9 cellular contexts compared by ENCODE assay signal in genomic region chr1:44294588-44295007, GRCh38.
DNase-seq lines count a peak whose midpoint lies in the region; ATAC-seq and TF ChIP-seq lines count a peak whose summit lies in the region.
"Had no signal": no experiment of that assay in that cellular context is flagged by ENCODE, and none has a peak within 500 bp of the region (broad histone marks: within the 10 kb centered on the region; RNA-seq: fewer than 3 reads in every experiment).

No MANE protein-coding gene starts in this region.

- no peaks in the 10 kb centered on the region for H3K9me3 Mint-ChIP-seq in H9
- H3K9me3 Mint-ChIP-seq in stimulated activated effector memory CD8-positive, alpha-beta T cell treated with anti-CD3 and anti-CD28 coated beads, Interleukin-12 subunit alpha, Interleukin-12 subunit beta, amount 100 ng/mL, for 72 hours, result no peaks in the 10 kb centered on the region
- no peaks in the 10 kb centered on the region for H3K9me3 Mint-ChIP-seq in activated T-helper 2 cell treated with anti-CD3 and anti-CD28 coated beads, Interferon-gamma antibody, Interleukin-2, Interleukin-4, amounts not matched to agents 10 μg/mL and 5 μg/mL and 100 μg/mL, durations not matched to agents 14 hours and 24 hours and 36 hours

- no peak overlapping the region for H2AK5ac ChIP-seq in H9 (ENCODE audit: insufficient read length, low read length)

- peaks cover 11 to 25% (median 25%) of the 10 kb centered on the region in 3 experiments; a peak in 6 of 7 replicates for H3K36me3 Mint-ChIP-seq in H9 (ENCODE audit: insufficient read depth in 1 of 3, low read depth in 3 of 3)
- H3K36me3 Mint-ChIP-seq in stimulated activated effector memory CD8-positive, alpha-beta T cell treated with anti-CD3 and anti-CD28 coated beads, Interleukin-12 subunit alpha, Interleukin-12 subunit beta, amount 100 ng/mL, for 72 hours, result peaks cover 11% of the 10 kb centered on the region
- peaks cover 14% of the 10 kb centered on the region for H3K36me3 Mint-ChIP-seq in activated T-helper 2 cell treated with anti-CD3 and anti-CD28 coated beads, Interferon-gamma antibody, Interleukin-2, Interleukin-4, amounts not matched to agents 10 μg/mL and 5 μg/mL and 100 μg/mL, durations not matched to agents 14 hours and 24 hours and 36 hours (ENCODE audit: low read depth)

- no peak overlapping the region for H2AFZ ChIP-seq in H9 (ENCODE audit: low read length)

- no peaks in the 10 kb centered on the region for H3K9me3 ChIP-seq in H9 (ENCODE audit: control insufficient read depth, low read depth, low read length)
- H3K9me3 ChIP-seq in cardiac muscle cell (ENCODE audit: low read depth), result no peaks in the 10 kb centered on the region
- H3K9me3 ChIP-seq: neutrophil had no signal

- H4K5ac ChIP-seq in H9 (ENCODE audit: insufficient read length, low read depth, low read length), result no peak overlapping the region

- no peak overlapping the region for H3T11ph ChIP-seq in H9 (ENCODE audit: low read length)

- H3K4me2 ChIP-seq in H9 (ENCODE audit: insufficient read depth, insufficient read length, low read length), result no peak overlapping the region

- H2BK5ac ChIP-seq in H9 (ENCODE audit: insufficient read length, low read length), result no peak overlapping the region

- H2BK120ac ChIP-seq in H9 (ENCODE audit: low read depth, low read length, poor library complexity, severe bottlenecking), result no peak overlapping the region

- H3K4me3 Mint-ChIP-seq in H9, result no peak overlapping the region
- no peak overlapping the region for H3K4me3 Mint-ChIP-seq in stimulated activated effector memory CD8-positive, alpha-beta T cell treated with anti-CD3 and anti-CD28 coated beads, Interleukin-12 subunit alpha, Interleukin-12 subunit beta, amount 100 ng/mL, for 72 hours
- H3K4me3 Mint-ChIP-seq in activated T-helper 2 cell treated with anti-CD3 and anti-CD28 coated beads, Interferon-gamma antibody, Interleukin-2, Interleukin-4, amounts not matched to agents 10 μg/mL and 5 μg/mL and 100 μg/mL, durations not matched to agents 14 hours and 24 hours and 36 hours (ENCODE audit: low read depth), result no peak overlapping the region

- no peak overlapping the region for H3K4me3 ChIP-seq in cardiac muscle cell

- no peaks in the 10 kb centered on the region for H3K4me1 ChIP-seq in H9 (ENCODE audit: insufficient read depth, low read length)
- peaks cover 44% of the 10 kb centered on the region for H3K4me1 ChIP-seq in cardiac muscle cell (ENCODE audit: low read depth)

- no CpG with 5 or more reads among the region's 4 CpGs for WGBS in H9 (ENCODE audit: extremely low coverage, insufficient read length, low lambda C conversion rate)

- no peaks in the 10 kb centered on the region for H3K27me3 Mint-ChIP-seq in H9 (ENCODE audit: low read depth)
- no peaks in the 10 kb centered on the region for H3K27me3 Mint-ChIP-seq in activated T-helper 2 cell treated with anti-CD3 and anti-CD28 coated beads, Interferon-gamma antibody, Interleukin-2, Interleukin-4, amounts not matched to agents 10 μg/mL and 5 μg/mL and 100 μg/mL, durations not matched to agents 14 hours and 24 hours and 36 hours (ENCODE audit: low read depth)

- no peaks in the 10 kb centered on the region for H3K27me3 ChIP-seq in H9 (ENCODE audit: insufficient read depth, low read length)
- no peaks in the 10 kb centered on the region for H3K27me3 ChIP-seq in cardiac muscle cell
- H3K27me3 ChIP-seq: neutrophil had no signal

- H3K4me1 Mint-ChIP-seq in H9, result peaks cover 4 to 5% of the 10 kb centered on the region in 2 experiments; a peak in 2 of 4 replicates
- H3K4me1 Mint-ChIP-seq in stimulated activated effector memory CD8-positive, alpha-beta T cell treated with anti-CD3 and anti-CD28 coated beads, Interleukin-12 subunit alpha, Interleukin-12 subunit beta, amount 100 ng/mL, for 72 hours, result peaks cover 7% of the 10 kb centered on the region
- H3K4me1 Mint-ChIP-seq in activated T-helper 2 cell treated with anti-CD3 and anti-CD28 coated beads, Interferon-gamma antibody, Interleukin-2, Interleukin-4, amounts not matched to agents 10 μg/mL and 5 μg/mL and 100 μg/mL, durations not matched to agents 14 hours and 24 hours and 36 hours (ENCODE audit: low read depth), result no peaks in the 10 kb centered on the region

- TF ChIP-seq CTCF in H9 (conservative IDR thresholded peaks at IDR 0.05) (peak; percentile 82), cardiac muscle cell (IDR thresholded peaks at IDR 0.05; ENCODE audit: low read depth, low read length) (peak; percentile 55)

- H3K27ac Mint-ChIP-seq in H9, result no peak overlapping the region
- peak overlapping the region; percentile 70 for H3K27ac Mint-ChIP-seq in stimulated activated effector memory CD8-positive, alpha-beta T cell treated with anti-CD3 and anti-CD28 coated beads, Interleukin-12 subunit alpha, Interleukin-12 subunit beta, amount 100 ng/mL, for 72 hours
- H3K27ac Mint-ChIP-seq in activated T-helper 2 cell treated with anti-CD3 and anti-CD28 coated beads, Interferon-gamma antibody, Interleukin-2, Interleukin-4, amounts not matched to agents 10 μg/mL and 5 μg/mL and 100 μg/mL, durations not matched to agents 14 hours and 24 hours and 36 hours, result no peak overlapping the region

- no peak overlapping the region for H3K23ac ChIP-seq in H9 (ENCODE audit: insufficient read length, low read depth, low read length)

- H3K23me2 ChIP-seq in H9 (ENCODE audit: insufficient read length, low read depth, low read length, poor library complexity, severe bottlenecking), result no peaks in the 10 kb centered on the region

- no peak overlapping the region for H4K8ac ChIP-seq in H9 (replicated peaks; ENCODE audit: insufficient read length, low read depth, low read length)

- DNase-seq in H9 (peak; percentile 73), RPMI7951 (ENCODE audit: low read depth) (peak; percentile 89), cardiac muscle cell (ENCODE audit: low read depth in 1 of 2, low spot score in 1 of 2) (peak; percentile 57 to 86), DMS79 treated with DMSO at 0.1 percent for 48 hours (lab: John Stamatoyannopoulos, UW) (no peak), NCI-H2171 (lab: John Stamatoyannopoulos, UW) (no peak)
- DNase-seq in stimulated activated effector memory CD8-positive, alpha-beta T cell treated with anti-CD3 and anti-CD28 coated beads, Interleukin-12 subunit alpha, Interleukin-12 subunit beta, amount 100 ng/mL, for 72 hours (ENCODE audit: low spot score in 2 of 2), result no peak
- DNase-seq in activated T-helper 2 cell treated with anti-CD3 and anti-CD28 coated beads, Interferon-gamma antibody, Interleukin-2, Interleukin-4, amounts not matched to agents 10 μg/mL and 5 μg/mL and 100 μg/mL, durations not matched to agents 14 hours and 24 hours and 36 hours (ENCODE audit: low spot score), result no peak

- H3K79me1 ChIP-seq in H9 (ENCODE audit: insufficient read depth, low read depth, low read length, poor library complexity, severe bottlenecking), result no peaks in the 10 kb centered on the region

- H3K27ac ChIP-seq in H9 (ENCODE audit: insufficient read length, low read depth, low read length) (no peak overlapping the region), cardiac muscle cell (no peak overlapping the region)
- H3K27ac ChIP-seq: neutrophil had no signal

- no peak overlapping the region for H4K91ac ChIP-seq in H9 (ENCODE audit: insufficient read length, low read depth, low read length)

- H3K14ac ChIP-seq in H9 (ENCODE audit: insufficient read depth, low read length), result no peak overlapping the region

- no peak overlapping the region for H3K4ac ChIP-seq in H9 (ENCODE audit: low read depth, low read length)

- no peak overlapping the region for H2BK12ac ChIP-seq in H9 (ENCODE audit: insufficient read length, low read depth, low read length)

- peaks cover 5% of the 10 kb centered on the region for H3K36me3 ChIP-seq in cardiac muscle cell

- no peak overlapping the region for H3K18ac ChIP-seq in H9 (ENCODE audit: insufficient read length, low read depth, low read length)

- H3K9ac ChIP-seq in H9 (ENCODE audit: extremely low read depth, insufficient read length, low read length), result no peak overlapping the region

- H4K20me1 ChIP-seq in H9 (ENCODE audit: control insufficient read depth, insufficient read depth, insufficient read length), result no peaks in the 10 kb centered on the region

- no peak overlapping the region for H3K56ac ChIP-seq in H9 (ENCODE audit: insufficient read length, low read depth, low read length)

- no peaks in the 10 kb centered on the region for H3K79me2 ChIP-seq in H9 (ENCODE audit: insufficient read depth, low read length)

- intact Hi-C loops in activated T-helper 2 cell treated with anti-CD3 and anti-CD28 coated beads, Interferon-gamma antibody, Interleukin-2, Interleukin-4, amounts not matched to agents 10 μg/mL and 5 μg/mL and 100 μg/mL, durations not matched to agents 14 hours and 24 hours and 36 hours (cut with micrococcal nuclease), result no loop called here

- no peak overlapping the region for H2BK15ac ChIP-seq in H9 (ENCODE audit: low read depth, low read length)

- ATAC-seq in stimulated activated effector memory CD8-positive, alpha-beta T cell treated with anti-CD3 and anti-CD28 coated beads, Interleukin-12 subunit alpha, Interleukin-12 subunit beta, amount 100 ng/mL, for 72 hours, result no peak
- no peak for ATAC-seq in HG03457 (IDR thresholded peaks at IDR 0.05; ENCODE audit: unreplicated experiment)

- no peak overlapping the region for H2BK20ac ChIP-seq in H9 (ENCODE audit: low read depth, low read length, poor library complexity, severe bottlenecking)

Comparison
In these comparisons a context has a peak if more than half of its experiments do, and no peak if none do; other contexts are left out.
1. DNase-seq: peak in H9 (single experiment), RPMI7951 (single experiment) and cardiac muscle cell (2 of 2); none in stimulated activated effector memory CD8-positive, alpha-beta T cell treated with anti-CD3 and anti-CD28 coated beads, Interleukin-12 subunit alpha, Interleukin-12 subunit beta, amount 100 ng/mL, for 72 hours (0 of 2), DMS79 treated with DMSO at 0.1 percent for 48 hours (single experiment), NCI-H2171 (single experiment) and activated T-helper 2 cell treated with anti-CD3 and anti-CD28 coated beads, Interferon-gamma antibody, Interleukin-2, Interleukin-4, amounts not matched to agents 10 μg/mL and 5 μg/mL and 100 μg/mL, durations not matched to agents 14 hours and 24 hours and 36 hours (single experiment).